In genomic region chr4:98930311-98930865, GRCh38 we compare ENCODE assay signal across 8 cellular contexts. TPM values are rescaled to one million over a fixed set of nuclear protein-coding genes. Genes with fewer than 3 reads are reported as not detected.
DNase-seq lines count a peak whose midpoint lies in the region; ATAC-seq, FAIRE-seq and TF ChIP-seq lines count a peak whose summit lies in the region.

No MANE protein-coding gene starts in this region.

- no peak for TF ChIP-seq CTCF in K562 (IDR thresholded peaks at IDR 0.05 in 2 of 3, conservative IDR thresholded peaks at IDR 0.05 in 1 of 3; ENCODE audit: insufficient read depth in 2 of 3, low read depth in 1 of 3, low read length in 3 of 3)

- no peak for TF ChIP-seq RAD21 in K562 (CRISPR knock-in tag; conservative IDR thresholded peaks at IDR 0.05 in 1 of 2, IDR thresholded peaks at IDR 0.05 in 1 of 2)

- intact Hi-C loops in K562 (cut with micrococcal nuclease) = loop anchor here (5.0 to 10.0 kb wide), 2 partner anchors 127 to 534 kb away; no protein-coding TSS in a partner anchor

- 50% methylated on average over 2 of the region's 2 CpGs for WGBS in K562 (ENCODE audit: insufficient coverage, low coverage, missing lambda C conversion rate)

- DNase-seq in HT-29 (ENCODE audit: low spot score) (peak; percentile 37), K562 (ENCODE audit: extremely low read depth in 1 of 4, low spot score in 3 of 4) (no peak), pons (ENCODE audit: low spot score) (no peak)
- DNase-seq in activated CD8-positive, alpha-beta memory T cell treated with anti-CD3 and anti-CD28 coated beads, Interleukin-2, amount 50 U/mL, for 48 hours = no peak
- DNase-seq in central memory CD4-positive, alpha-beta T cell = no peak

- peak overlapping the region; percentile 7 for H2AFZ ChIP-seq in ACC112 (ENCODE audit: low read length, unreplicated experiment)
- peak overlapping the region; percentile 95 for H2AFZ ChIP-seq in K562 (ENCODE audit: low read depth, low read length)

- peaks cover 13% of the 10 kb centered on the region; the same call in 1 of the 2 replicates for H4K20me1 ChIP-seq in K562 (replicated peaks; ENCODE audit: control insufficient read depth, insufficient read depth, low read length)

- H3K4me3 ChIP-seq in ACC112 (ENCODE audit: low read depth, low read length) = peak overlapping the region; percentile 97
- H3K4me3 ChIP-seq in K562 = peak overlapping the region; percentile 97
- H3K4me3 ChIP-seq in mucosa of rectum (ENCODE audit: low read length in 2 of 2) = peak overlapping the region in 1 of 2 donors; percentile 95

- H3K36me3 ChIP-seq in ACC112 (ENCODE audit: insufficient read depth, low read length) = peaks cover 7% of the 10 kb centered on the region
- peaks cover 15% of the 10 kb centered on the region for H3K36me3 ChIP-seq in K562 (ENCODE audit: control insufficient read depth, insufficient read depth, low read length)
- H3K36me3 ChIP-seq in mucosa of rectum (ENCODE audit: control insufficient read depth in 2 of 2, insufficient read depth in 2 of 2, low read length in 2 of 2) = no peaks in the 10 kb centered on the region

- no peaks in the 10 kb centered on the region for H3K9me1 ChIP-seq in K562 (ENCODE audit: control insufficient read depth, insufficient read depth, low read length)

- POLR2A ChIA-PET in K562 (lab: Yijun Ruan, JAX) = interaction anchor here (0.6 to 2.3 kb wide), 7 partner anchors 11 to 158 kb away, joined by 3 to 9 read pairs (median 3); partner anchors contain the start of gene ADH5

- H3K27ac ChIP-seq in ACC112 (ENCODE audit: low read depth, low read length) (peak overlapping the region; percentile 84), K562 (ENCODE audit: extremely low read depth, low read depth, low read length) (peak overlapping the region; percentile 96), mucosa of rectum (ENCODE audit: low read depth in 2 of 2, low read length in 2 of 2) (peak overlapping the region; percentile 95 to 98)

- H3K79me2 ChIP-seq in ACC112 (ENCODE audit: control insufficient read depth, insufficient read depth, low read length, unreplicated experiment) (peaks cover 33% of the 10 kb centered on the region), K562 (ENCODE audit: control insufficient read depth, insufficient read depth, low read length) (peaks cover 48% of the 10 kb centered on the region)

- peak overlapping the region in 1 of 2 experiments; percentile 97; a peak in 2 of 4 replicates for H3K9ac ChIP-seq in K562 (ENCODE audit: insufficient read depth in 1 of 2, low read depth in 2 of 2, low read length in 2 of 2)
- H3K9ac ChIP-seq in mucosa of rectum (ENCODE audit: low read depth in 1 of 2, low read length in 2 of 2) = peak overlapping the region; percentile 38 to 94

- CTCF ChIA-PET in K562 (lab: Yijun Ruan, JAX; ENCODE audit: low intra/inter-chr PET ratio) = no interaction called here

- BruUV-seq in K562 (replicated peaks; lab: Mats Ljungman, UMichigan) = no TSS peak

- H3K4me2 ChIP-seq in K562 (ENCODE audit: insufficient read depth, low read length) = peak overlapping the region; percentile 99

- H3K9me3 ChIP-seq in K562 (replicated peaks; ENCODE audit: control insufficient read depth, insufficient read depth, low read depth, low read length) = no peaks in the 10 kb centered on the region
- H3K9me3 ChIP-seq in mucosa of rectum (ENCODE audit: control insufficient read depth in 2 of 2, low read length in 2 of 2) = no peaks in the 10 kb centered on the region

- TF ChIP-seq EP300 in K562 (IDR thresholded peaks at IDR 0.05; ENCODE audit: low read length) = no peak

- H3K27me3 ChIP-seq in ACC112 (ENCODE audit: insufficient read depth, low read length) (no peaks in the 10 kb centered on the region), K562 (ENCODE audit: control insufficient read depth in 2 of 2, insufficient read depth in 2 of 2, low read length in 2 of 2) (no peaks in the 10 kb centered on the region), mucosa of rectum (ENCODE audit: control insufficient read depth in 2 of 2, insufficient read depth in 2 of 2, low read length in 2 of 2) (no peaks in the 10 kb centered on the region)

- ATAC-seq in K562 (no peak), HG02973 (IDR thresholded peaks at IDR 0.05; ENCODE audit: unreplicated experiment) (no peak)

- in situ Hi-C loops in K562 (cut with MboI) = no loop called here

- H3K4me1 ChIP-seq in ACC112 (ENCODE audit: control insufficient read depth, insufficient read depth, low read length, unreplicated experiment) = peaks cover 13% of the 10 kb centered on the region
- peaks cover 11 to 15% of the 10 kb centered on the region in 2 experiments for H3K4me1 ChIP-seq in K562 (replicated peaks in 1 of 2; ENCODE audit: control insufficient read depth in 2 of 2, insufficient read depth in 2 of 2, low read length in 2 of 2)
- H3K4me1 ChIP-seq in mucosa of rectum (ENCODE audit: control insufficient read depth in 2 of 2, insufficient read depth in 2 of 2, low read length in 2 of 2) = peaks cover 8 to 24% of the 10 kb centered on the region in 2 donors

- FAIRE-seq in K562 (lab: Jason Lieb, UNC) = no peak

- TF ChIP-seq POLR2A in K562 (conservative IDR thresholded peaks at IDR 0.05) = no peak

TF ChIP-seq in K562, 482 proteins besides CTCF, POLR2A, EP300 and RAD21 (continues in another document):
- TF ChIP-seq ZNF318 (IDR thresholded peaks at IDR 0.05; ENCODE audit: borderline replicate concordance in 1 of 2, low read depth in 1 of 2) = no peak; a peak in 1 of 4 replicates

RNA-seq across cellular contexts. Expression of gene EIF4E, which starts 1.5 kb away (rescaled TPM):
- 110 and 124 TPM in 2 replicates for total RNA-seq in HT-29 (2014; rRNA removed; shearing (Covaris generic))
- total RNA-seq in K562 (2011; cell fraction: chromatin; rRNA removed; ENCODE audit: low replicate concordance) = 66.1 and 219 TPM in 2 replicates
- 36.7 and 55.9 TPM in 2 replicates for total RNA-seq in K562 (2011; cell fraction: nucleolus; rRNA removed)
- 126 and 178 TPM in 2 replicates for total RNA-seq in K562 (2011; cell fraction: nucleoplasm; rRNA removed)
- 149 and 178 TPM in 2 replicates for total RNA-seq in K562 (2014; rRNA removed)
- 305 and 329 TPM in 2 replicates for total RNA-seq in K562 (2014; rRNA removed; fragmentation: Illumina TruSeq; extraction: Trizol)
- 334 and 370 TPM in 2 replicates for total RNA-seq in K562 (2015; rRNA removed; fragmentation: Illumina TruSeq; extraction: Trizol)
- total RNA-seq in K562 (2021) = 165 and 167 TPM in 2 replicates
- 108 and 179 TPM in 2 replicates for polyA plus RNA-seq in K562 (2011; rRNA removed)
- 22.6 and 76.2 TPM in 2 replicates for polyA plus RNA-seq in K562 (2011; cell fraction: cytosol; rRNA removed)
- 29.0 and 44.4 TPM in 2 replicates for polyA plus RNA-seq in K562 (2011; cell fraction: nucleus; rRNA removed)
- 59.0 and 146 TPM in 2 replicates for polyA plus RNA-seq in K562 (2012)
- polyA plus RNA-seq in K562 (2014; fragmentation: Illumina TruSeq; extraction: Trizol) = 177 and 187 TPM in 2 replicates
- polyA plus RNA-seq in K562 (2014; fragmentation: Nextera tagmentation; extraction: Ambion mirVana) = 100 to 1,000 TPM; 349 to 489 TPM
- 125 and 164 TPM in 2 replicates for polyA plus RNA-seq in K562 (2014; rRNA removed)
- 281 and 301 TPM in 2 replicates for polyA minus RNA-seq in K562 (2011; rRNA and poly(A)+ RNA removed)
- 79.5 and 99.4 TPM in 2 replicates for polyA minus RNA-seq in K562 (2011; cell fraction: cytosol; rRNA and poly(A)+ RNA removed)
- polyA minus RNA-seq in K562 (2011; cell fraction: nucleus; rRNA and poly(A)+ RNA removed) = 48.2 and 75.5 TPM in 2 replicates
